In the genomic region with DNA sequence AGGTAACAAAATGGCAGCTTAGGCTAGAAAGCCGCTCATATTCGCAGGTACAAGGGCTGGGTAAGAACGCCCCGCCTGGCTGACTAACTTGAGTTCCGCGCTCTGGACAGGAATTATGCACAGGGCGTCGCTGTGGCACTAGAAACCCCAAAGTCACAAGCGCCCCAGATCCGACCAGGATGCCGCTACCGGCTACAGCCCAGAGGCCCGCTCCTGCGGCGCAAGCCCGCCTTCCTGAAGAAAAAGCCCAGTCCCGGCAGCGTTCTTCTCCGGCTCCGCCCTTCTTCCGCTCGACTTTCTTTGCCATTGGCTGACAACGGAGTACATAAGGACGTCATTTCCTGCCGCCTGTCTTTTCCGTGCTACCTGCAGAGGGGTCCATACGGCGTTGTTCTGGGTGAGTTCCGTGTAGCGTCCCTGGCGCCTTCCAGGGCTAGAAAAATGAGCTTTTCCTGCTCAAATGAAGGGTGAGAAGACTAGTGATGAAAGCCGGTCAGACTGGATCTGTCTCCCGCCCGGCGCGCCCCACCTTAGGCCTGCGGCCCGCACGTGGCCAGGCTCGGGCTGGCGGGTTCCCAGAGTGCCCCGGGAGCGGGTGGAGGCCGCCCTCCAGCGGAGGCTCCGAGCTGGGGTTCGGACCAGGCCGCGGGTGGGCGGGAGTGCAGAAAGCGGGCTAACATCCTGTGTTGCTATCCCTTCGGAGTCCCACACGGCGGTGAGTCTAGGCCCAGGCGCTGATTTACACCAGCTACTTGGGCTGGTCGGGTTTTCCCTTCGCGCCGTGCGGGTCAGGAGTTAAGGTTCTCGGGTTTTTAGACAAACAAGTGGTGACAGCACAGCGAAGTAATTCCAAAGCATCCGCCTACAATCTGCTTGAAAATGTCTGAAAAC, we compare ENCODE assay signal across 8 cellular contexts. TPM values are rescaled to one million over a fixed set of nuclear protein-coding genes. Genes with fewer than 3 reads are reported as not detected.
A peak's percentile ranks its signal among the peaks of the same experiment; 100 is the strongest.
DNase-seq lines count a peak whose midpoint lies in the region; ATAC-seq and TF ChIP-seq lines count a peak whose summit lies in the region.

Gene RPSA (plus strand): TSS at position 353 of the 891 bp plus-strand sequence. CDS start 934 bp downstream, outside the sequence.

- H3K27ac Mint-ChIP-seq in activated T-cell treated with anti-CD3 and anti-CD28 coated beads, Interleukin-2, amount 50 U/mL, for 24 hours = peak within 1 kb of the TSS; percentile 98

- H3K9ac ChIP-seq in mucosa of rectum (ENCODE audit: low read depth in 1 of 2, low read length in 2 of 2) = peak within 1 kb of the TSS; percentile 89 to 96

- no peaks in the 10 kb centered on the region for H3K27me3 ChIP-seq in mucosa of rectum (ENCODE audit: control insufficient read depth in 2 of 2, insufficient read depth in 2 of 2, low read length in 2 of 2)

- peaks cover 14 to 18% of the 10 kb centered on the region in 2 donors for H3K4me1 ChIP-seq in mucosa of rectum (ENCODE audit: control insufficient read depth in 2 of 2, insufficient read depth in 2 of 2, low read length in 2 of 2)

- peak within 1 kb of the TSS; percentile 95 to 97 for H3K4me3 ChIP-seq in mucosa of rectum (ENCODE audit: low read length in 2 of 2)

- H3K4me3 Mint-ChIP-seq in activated T-cell treated with anti-CD3 and anti-CD28 coated beads, Interleukin-2, amount 50 U/mL, for 24 hours = peak within 1 kb of the TSS; percentile 87

- peaks cover 47% of the 10 kb centered on the region for H3K4me1 Mint-ChIP-seq in activated T-cell treated with anti-CD3 and anti-CD28 coated beads, Interleukin-2, amount 50 U/mL, for 24 hours (ENCODE audit: low read depth)

- H3K27me3 Mint-ChIP-seq in activated T-cell treated with anti-CD3 and anti-CD28 coated beads, Interleukin-2, amount 50 U/mL, for 24 hours = no peaks in the 10 kb centered on the region

- peak; percentile 99 for TF ChIP-seq POLR2A in erythroblast (IDR thresholded peaks at IDR 0.05; ENCODE audit: low read length)

- DNase-seq in DMS79 treated with DMSO at 0.1 percent for 48 hours (lab: John Stamatoyannopoulos, UW) (peak; percentile 90), KG1 (lab: John Stamatoyannopoulos, UW) (peak; percentile 94), erythroblast (lab: John Stamatoyannopoulos, UW) (peak; percentile 97 to 98)
- DNase-seq in activated T-cell treated with anti-CD3 and anti-CD28 coated beads, Interleukin-2, amount 50 U/mL, for 24 hours = peak; percentile 94
- DNase-seq in stimulated activated CD8-positive, alpha-beta memory T cell treated with anti-CD3 and anti-CD28 coated beads, Interleukin-4, amount 100 ng/mL, for 48 hours = peak; percentile 94

- no peaks in the 10 kb centered on the region for H3K9me3 ChIP-seq in mucosa of rectum (ENCODE audit: control insufficient read depth in 2 of 2, low read length in 2 of 2)

- H3K9me3 Mint-ChIP-seq in activated T-cell treated with anti-CD3 and anti-CD28 coated beads, Interleukin-2, amount 50 U/mL, for 24 hours = no peaks in the 10 kb centered on the region

- peaks cover 66% of the 10 kb centered on the region for H3K36me3 Mint-ChIP-seq in activated T-cell treated with anti-CD3 and anti-CD28 coated beads, Interleukin-2, amount 50 U/mL, for 24 hours (ENCODE audit: low read depth)

- H3K27ac ChIP-seq in mucosa of rectum (ENCODE audit: low read depth in 2 of 2, low read length in 2 of 2) = peak within 1 kb of the TSS; percentile 86 to 89

- peak; percentile 92 for ATAC-seq in GM21723 (IDR thresholded peaks at IDR 0.05; ENCODE audit: unreplicated experiment)

- peaks cover 22 to 34% of the 10 kb centered on the region in 2 donors for H3K36me3 ChIP-seq in mucosa of rectum (ENCODE audit: control insufficient read depth in 2 of 2, insufficient read depth in 2 of 2, low read length in 2 of 2)

TF ChIP-seq in PFSK-1, 5 proteins besides CTCF, POLR2A, EP300 and RAD21:
- TF ChIP-seq SIN3A (IDR thresholded peaks at IDR 0.05; ENCODE audit: borderline replicate concordance, insufficient read depth, low read length) (peak; percentile 55; the same call in 1 of the 2 replicates), FOXP2 (optimal IDR thresholded peaks at IDR 0.05; ENCODE audit: borderline replicate concordance, extremely low read depth, extremely low read length, insufficient read depth) (no peak), TAF1 (IDR thresholded peaks at IDR 0.05; ENCODE audit: borderline replicate concordance, insufficient read depth, low read length) (peak; percentile 99), POLR2AphosphoS5 (IDR thresholded peaks at IDR 0.05; ENCODE audit: low read depth, low read length) (peak; percentile 99)
- TF ChIP-seq, protein P1, sequence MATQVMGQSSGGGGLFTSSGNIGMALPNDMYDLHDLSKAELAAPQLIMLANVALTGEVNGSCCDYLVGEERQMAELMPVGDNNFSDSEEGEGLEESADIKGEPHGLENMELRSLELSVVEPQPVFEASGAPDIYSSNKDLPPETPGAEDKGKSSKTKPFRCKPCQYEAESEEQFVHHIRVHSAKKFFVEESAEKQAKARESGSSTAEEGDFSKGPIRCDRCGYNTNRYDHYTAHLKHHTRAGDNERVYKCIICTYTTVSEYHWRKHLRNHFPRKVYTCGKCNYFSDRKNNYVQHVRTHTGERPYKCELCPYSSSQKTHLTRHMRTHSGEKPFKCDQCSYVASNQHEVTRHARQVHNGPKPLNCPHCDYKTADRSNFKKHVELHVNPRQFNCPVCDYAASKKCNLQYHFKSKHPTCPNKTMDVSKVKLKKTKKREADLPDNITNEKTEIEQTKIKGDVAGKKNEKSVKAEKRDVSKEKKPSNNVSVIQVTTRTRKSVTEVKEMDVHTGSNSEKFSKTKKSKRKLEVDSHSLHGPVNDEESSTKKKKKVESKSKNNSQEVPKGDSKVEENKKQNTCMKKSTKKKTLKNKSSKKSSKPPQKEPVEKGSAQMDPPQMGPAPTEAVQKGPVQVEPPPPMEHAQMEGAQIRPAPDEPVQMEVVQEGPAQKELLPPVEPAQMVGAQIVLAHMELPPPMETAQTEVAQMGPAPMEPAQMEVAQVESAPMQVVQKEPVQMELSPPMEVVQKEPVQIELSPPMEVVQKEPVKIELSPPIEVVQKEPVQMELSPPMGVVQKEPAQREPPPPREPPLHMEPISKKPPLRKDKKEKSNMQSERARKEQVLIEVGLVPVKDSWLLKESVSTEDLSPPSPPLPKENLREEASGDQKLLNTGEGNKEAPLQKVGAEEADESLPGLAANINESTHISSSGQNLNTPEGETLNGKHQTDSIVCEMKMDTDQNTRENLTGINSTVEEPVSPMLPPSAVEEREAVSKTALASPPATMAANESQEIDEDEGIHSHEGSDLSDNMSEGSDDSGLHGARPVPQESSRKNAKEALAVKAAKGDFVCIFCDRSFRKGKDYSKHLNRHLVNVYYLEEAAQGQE (IDR thresholded peaks at IDR 0.05; ENCODE audit: insufficient read depth in 1 of 2, low read depth in 2 of 2, low read length in 2 of 2) = peak in 1 of 2 experiments; percentile 66; a peak in 1 of 4 replicates

RNA-seq across cellular contexts. Expression of gene RPSA, which starts in this region (rescaled TPM):
- polyA plus RNA-seq in PFSK-1 (2012; ENCODE audit: insufficient read length, low read depth) = 1,501 TPM

Comparison
In these comparisons a context has a peak if more than half of its experiments do, and no peak if none do; other contexts are left out.
1. Peak in every context shown above with its lines: DNase-seq, ATAC-seq, H3K4me3 ChIP-seq and H3K27ac ChIP-seq.